In the genomic region with DNA sequence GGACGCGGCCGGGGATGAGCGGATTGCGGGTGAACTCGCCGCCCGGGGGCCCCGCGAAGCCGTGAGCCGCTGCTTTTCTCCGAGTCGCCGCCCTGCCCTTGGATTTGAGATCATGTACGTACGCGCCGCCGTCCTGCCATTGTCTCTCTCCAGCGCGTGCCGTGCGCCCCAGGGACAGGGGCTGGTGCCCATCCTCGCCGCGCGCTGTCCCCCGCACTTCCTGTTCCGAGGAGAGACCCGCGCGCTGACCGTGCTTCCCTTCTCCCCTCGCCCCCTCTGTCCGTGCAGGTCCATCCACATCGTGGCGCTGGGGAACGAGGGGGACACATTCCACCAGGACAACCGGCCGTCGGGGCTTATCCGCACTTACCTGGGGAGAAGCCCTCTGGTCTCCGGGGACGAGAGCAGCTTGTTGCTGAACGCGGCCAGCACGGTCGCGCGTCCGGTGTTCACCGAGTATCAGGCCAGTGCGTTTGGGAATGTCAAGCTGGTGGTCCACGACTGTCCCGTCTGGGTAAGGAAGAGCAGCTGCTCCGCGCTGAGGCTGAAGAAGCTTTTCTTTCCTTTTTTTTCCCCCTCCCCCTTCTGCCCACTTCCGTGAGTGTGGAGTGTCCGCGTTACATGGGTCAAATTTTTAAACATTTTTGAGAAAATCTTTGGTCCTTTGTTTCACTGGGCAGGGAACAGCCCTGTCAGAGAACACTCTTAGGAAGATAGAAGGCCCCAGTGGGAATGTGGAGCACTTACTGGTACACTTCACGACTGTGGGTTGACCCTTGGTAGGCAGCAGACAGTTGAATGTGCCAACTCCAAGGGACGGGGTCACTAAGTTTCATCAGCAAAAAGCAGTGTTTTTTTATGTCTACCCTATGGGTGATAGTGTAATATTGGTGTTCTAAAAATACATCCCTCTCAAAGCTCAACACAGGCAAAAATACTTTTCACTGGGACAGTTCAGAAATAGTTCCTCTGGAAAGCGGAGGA, we compare ENCODE assay signal across 1 cellular context.
TF ChIP-seq lines count a peak whose summit lies in the region.

No MANE protein-coding gene starts in this region.

TF ChIP-seq in HepG2, 621 proteins besides CTCF, POLR2A, EP300 and RAD21 (continued from another document and continues in another):
- TF ChIP-seq, protein P1, sequence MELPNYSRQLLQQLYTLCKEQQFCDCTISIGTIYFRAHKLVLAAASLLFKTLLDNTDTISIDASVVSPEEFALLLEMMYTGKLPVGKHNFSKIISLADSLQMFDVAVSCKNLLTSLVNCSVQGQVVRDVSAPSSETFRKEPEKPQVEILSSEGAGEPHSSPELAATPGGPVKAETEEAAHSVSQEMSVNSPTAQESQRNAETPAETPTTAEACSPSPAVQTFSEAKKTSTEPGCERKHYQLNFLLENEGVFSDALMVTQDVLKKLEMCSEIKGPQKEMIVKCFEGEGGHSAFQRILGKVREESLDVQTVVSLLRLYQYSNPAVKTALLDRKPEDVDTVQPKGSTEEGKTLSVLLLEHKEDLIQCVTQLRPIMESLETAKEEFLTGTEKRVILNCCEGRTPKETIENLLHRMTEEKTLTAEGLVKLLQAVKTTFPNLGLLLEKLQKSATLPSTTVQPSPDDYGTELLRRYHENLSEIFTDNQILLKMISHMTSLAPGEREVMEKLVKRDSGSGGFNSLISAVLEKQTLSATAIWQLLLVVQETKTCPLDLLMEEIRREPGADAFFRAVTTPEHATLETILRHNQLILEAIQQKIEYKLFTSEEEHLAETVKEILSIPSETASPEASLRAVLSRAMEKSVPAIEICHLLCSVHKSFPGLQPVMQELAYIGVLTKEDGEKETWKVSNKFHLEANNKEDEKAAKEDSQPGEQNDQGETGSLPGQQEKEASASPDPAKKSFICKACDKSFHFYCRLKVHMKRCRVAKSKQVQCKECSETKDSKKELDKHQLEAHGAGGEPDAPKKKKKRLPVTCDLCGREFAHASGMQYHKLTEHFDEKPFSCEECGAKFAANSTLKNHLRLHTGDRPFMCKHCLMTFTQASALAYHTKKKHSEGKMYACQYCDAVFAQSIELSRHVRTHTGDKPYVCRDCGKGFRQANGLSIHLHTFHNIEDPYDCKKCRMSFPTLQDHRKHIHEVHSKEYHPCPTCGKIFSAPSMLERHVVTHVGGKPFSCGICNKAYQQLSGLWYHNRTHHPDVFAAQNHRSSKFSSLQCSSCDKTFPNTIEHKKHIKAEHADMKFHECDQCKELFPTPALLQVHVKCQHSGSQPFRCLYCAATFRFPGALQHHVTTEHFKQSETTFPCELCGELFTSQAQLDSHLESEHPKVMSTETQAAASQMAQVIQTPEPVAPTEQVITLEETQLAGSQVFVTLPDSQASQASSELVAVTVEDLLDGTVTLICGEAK (IDR thresholded peaks at IDR 0.05), result no peak
- TF ChIP-seq, protein P1 (CRISPR knock-in tag; IDR thresholded peaks at IDR 0.05), result no peak
- no peak for TF ChIP-seq ZNF761 (CRISPR knock-in tag; conservative IDR thresholded peaks at IDR 0.05)
- no peak for TF ChIP-seq ZNF431 (CRISPR knock-in tag; IDR thresholded peaks at IDR 0.05; ENCODE audit: borderline replicate concordance, low read depth)
- TF ChIP-seq, protein P2, sequence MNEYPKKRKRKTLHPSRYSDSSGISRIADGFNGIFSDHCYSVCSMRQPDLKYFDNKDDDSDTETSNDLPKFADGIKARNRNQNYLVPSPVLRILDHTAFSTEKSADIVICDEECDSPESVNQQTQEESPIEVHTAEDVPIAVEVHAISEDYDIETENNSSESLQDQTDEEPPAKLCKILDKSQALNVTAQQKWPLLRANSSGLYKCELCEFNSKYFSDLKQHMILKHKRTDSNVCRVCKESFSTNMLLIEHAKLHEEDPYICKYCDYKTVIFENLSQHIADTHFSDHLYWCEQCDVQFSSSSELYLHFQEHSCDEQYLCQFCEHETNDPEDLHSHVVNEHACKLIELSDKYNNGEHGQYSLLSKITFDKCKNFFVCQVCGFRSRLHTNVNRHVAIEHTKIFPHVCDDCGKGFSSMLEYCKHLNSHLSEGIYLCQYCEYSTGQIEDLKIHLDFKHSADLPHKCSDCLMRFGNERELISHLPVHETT (CRISPR knock-in tag; conservative IDR thresholded peaks at IDR 0.05), result no peak
- TF ChIP-seq ZNF616 (CRISPR knock-in tag; IDR thresholded peaks at IDR 0.05; ENCODE audit: low read depth), result 0 out of 2 replicates have a peak, but pooled peaks have one; percentile 69
- TF ChIP-seq GZF1 (CRISPR knock-in tag; IDR thresholded peaks at IDR 0.05), result 0 out of 2 replicates have a peak, but pooled peaks have one; percentile 26
- peak; percentile 72; the same call in 1 of the 2 replicates for TF ChIP-seq KMT2A (CRISPR knock-in tag; IDR thresholded peaks at IDR 0.05)
- TF ChIP-seq SMC3 (IDR thresholded peaks at IDR 0.05; ENCODE audit: low read length), result no peak
- TF ChIP-seq ETV6 (CRISPR knock-in tag; conservative IDR thresholded peaks at IDR 0.05), result no peak
- TF ChIP-seq, protein P3, sequence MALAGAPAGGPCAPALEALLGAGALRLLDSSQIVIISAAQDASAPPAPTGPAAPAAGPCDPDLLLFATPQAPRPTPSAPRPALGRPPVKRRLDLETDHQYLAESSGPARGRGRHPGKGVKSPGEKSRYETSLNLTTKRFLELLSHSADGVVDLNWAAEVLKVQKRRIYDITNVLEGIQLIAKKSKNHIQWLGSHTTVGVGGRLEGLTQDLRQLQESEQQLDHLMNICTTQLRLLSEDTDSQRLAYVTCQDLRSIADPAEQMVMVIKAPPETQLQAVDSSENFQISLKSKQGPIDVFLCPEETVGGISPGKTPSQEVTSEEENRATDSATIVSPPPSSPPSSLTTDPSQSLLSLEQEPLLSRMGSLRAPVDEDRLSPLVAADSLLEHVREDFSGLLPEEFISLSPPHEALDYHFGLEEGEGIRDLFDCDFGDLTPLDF (CRISPR knock-in tag; IDR thresholded peaks at IDR 0.05), result no peak
- TF ChIP-seq ZBTB46 (CRISPR knock-in tag; IDR thresholded peaks at IDR 0.05; ENCODE audit: borderline replicate concordance), result no peak
- TF ChIP-seq MBD4 (IDR thresholded peaks at IDR 0.05; ENCODE audit: borderline replicate concordance, low read length), result no peak
- peak; percentile 21; the same call in 1 of the 2 replicates for TF ChIP-seq SOX5 (CRISPR knock-in tag; IDR thresholded peaks at IDR 0.05; ENCODE audit: borderline replicate concordance)
- TF ChIP-seq, protein P4, sequence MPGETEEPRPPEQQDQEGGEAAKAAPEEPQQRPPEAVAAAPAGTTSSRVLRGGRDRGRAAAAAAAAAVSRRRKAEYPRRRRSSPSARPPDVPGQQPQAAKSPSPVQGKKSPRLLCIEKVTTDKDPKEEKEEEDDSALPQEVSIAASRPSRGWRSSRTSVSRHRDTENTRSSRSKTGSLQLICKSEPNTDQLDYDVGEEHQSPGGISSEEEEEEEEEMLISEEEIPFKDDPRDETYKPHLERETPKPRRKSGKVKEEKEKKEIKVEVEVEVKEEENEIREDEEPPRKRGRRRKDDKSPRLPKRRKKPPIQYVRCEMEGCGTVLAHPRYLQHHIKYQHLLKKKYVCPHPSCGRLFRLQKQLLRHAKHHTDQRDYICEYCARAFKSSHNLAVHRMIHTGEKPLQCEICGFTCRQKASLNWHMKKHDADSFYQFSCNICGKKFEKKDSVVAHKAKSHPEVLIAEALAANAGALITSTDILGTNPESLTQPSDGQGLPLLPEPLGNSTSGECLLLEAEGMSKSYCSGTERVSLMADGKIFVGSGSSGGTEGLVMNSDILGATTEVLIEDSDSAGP (CRISPR knock-in tag; IDR thresholded peaks at IDR 0.05; ENCODE audit: borderline replicate concordance), result peak; percentile 69; the same call in 1 of the 2 replicates
- no peak for TF ChIP-seq HOMEZ (CRISPR knock-in tag; IDR thresholded peaks at IDR 0.05; ENCODE audit: low read depth)
- no peak for TF ChIP-seq ZNF75D (CRISPR knock-in tag; IDR thresholded peaks at IDR 0.05; ENCODE audit: borderline replicate concordance)
- TF ChIP-seq PBX3 (CRISPR knock-in tag; IDR thresholded peaks at IDR 0.05; ENCODE audit: borderline replicate concordance), result no peak
- TF ChIP-seq, protein P5, sequence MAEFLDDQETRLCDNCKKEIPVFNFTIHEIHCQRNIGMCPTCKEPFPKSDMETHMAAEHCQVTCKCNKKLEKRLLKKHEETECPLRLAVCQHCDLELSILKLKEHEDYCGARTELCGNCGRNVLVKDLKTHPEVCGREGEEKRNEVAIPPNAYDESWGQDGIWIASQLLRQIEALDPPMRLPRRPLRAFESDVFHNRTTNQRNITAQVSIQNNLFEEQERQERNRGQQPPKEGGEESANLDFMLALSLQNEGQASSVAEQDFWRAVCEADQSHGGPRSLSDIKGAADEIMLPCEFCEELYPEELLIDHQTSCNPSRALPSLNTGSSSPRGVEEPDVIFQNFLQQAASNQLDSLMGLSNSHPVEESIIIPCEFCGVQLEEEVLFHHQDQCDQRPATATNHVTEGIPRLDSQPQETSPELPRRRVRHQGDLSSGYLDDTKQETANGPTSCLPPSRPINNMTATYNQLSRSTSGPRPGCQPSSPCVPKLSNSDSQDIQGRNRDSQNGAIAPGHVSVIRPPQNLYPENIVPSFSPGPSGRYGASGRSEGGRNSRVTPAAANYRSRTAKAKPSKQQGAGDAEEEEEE (CRISPR knock-in tag; IDR thresholded peaks at IDR 0.05; ENCODE audit: borderline replicate concordance), result no peak
- no peak for TF ChIP-seq NRL (CRISPR knock-in tag; IDR thresholded peaks at IDR 0.05; ENCODE audit: borderline replicate concordance)
- no peak for TF ChIP-seq ARNT (IDR thresholded peaks at IDR 0.05)
- TF ChIP-seq, protein P6, sequence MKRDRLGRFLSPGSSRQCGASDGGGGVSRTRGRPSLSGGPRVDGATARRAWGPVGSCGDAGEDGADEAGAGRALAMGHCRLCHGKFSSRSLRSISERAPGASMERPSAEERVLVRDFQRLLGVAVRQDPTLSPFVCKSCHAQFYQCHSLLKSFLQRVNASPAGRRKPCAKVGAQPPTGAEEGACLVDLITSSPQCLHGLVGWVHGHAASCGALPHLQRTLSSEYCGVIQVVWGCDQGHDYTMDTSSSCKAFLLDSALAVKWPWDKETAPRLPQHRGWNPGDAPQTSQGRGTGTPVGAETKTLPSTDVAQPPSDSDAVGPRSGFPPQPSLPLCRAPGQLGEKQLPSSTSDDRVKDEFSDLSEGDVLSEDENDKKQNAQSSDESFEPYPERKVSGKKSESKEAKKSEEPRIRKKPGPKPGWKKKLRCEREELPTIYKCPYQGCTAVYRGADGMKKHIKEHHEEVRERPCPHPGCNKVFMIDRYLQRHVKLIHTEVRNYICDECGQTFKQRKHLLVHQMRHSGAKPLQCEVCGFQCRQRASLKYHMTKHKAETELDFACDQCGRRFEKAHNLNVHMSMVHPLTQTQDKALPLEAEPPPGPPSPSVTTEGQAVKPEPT (CRISPR knock-in tag; IDR thresholded peaks at IDR 0.05; ENCODE audit: low read depth), result 0 out of 2 replicates have a peak, but pooled peaks have one; percentile 23
- no peak for TF ChIP-seq ZNF720 (CRISPR knock-in tag; IDR thresholded peaks at IDR 0.05)
- TF ChIP-seq MATR3 (CRISPR knock-in tag; IDR thresholded peaks at IDR 0.05), result no peak
- TF ChIP-seq ZBTB8A (CRISPR knock-in tag; IDR thresholded peaks at IDR 0.05; ENCODE audit: borderline replicate concordance, low read depth), result no peak
- peak; percentile 33; the same call in 1 of the 2 replicates for TF ChIP-seq ZMYM4 (CRISPR knock-in tag; IDR thresholded peaks at IDR 0.05)
- 0 out of 2 replicates have a peak, but pooled peaks have one; percentile 21 for TF ChIP-seq ERF (CRISPR knock-in tag; IDR thresholded peaks at IDR 0.05)
- no peak for TF ChIP-seq ZNF335 (CRISPR knock-in tag; IDR thresholded peaks at IDR 0.05)
